ENCODE assay signal across 9 cellular contexts in the genomic region with DNA sequence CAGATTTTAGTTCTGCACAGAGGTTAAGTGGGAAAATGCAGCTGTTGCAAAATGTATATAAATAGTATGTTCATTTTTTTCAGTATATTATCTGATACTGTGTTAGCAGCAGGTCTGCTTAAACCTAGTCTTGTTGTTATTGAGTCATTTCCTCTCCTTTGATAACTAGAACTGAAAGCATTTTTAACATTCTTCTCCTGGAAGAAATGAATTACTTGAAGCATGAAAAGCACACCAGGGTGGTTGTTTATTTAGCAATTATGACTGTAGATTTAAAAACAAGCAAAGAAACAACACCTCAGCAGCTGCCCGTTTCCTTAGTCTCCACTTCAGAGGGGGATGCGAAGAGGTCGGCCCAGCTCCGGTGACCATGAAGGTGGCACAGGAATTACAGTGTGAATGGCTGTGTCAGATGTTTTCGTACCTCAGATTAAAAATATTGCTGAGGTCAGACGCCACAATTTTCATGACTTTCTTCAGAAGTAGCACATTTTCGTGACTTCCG. TPM values are rescaled to one million over a fixed set of nuclear protein-coding genes. Genes with fewer than 3 reads are reported as not detected.
DNase-seq lines count a peak whose midpoint lies in the region; ATAC-seq, FAIRE-seq and TF ChIP-seq lines count a peak whose summit lies in the region.
"Had no signal": no experiment of that assay in that cellular context is flagged by ENCODE, and none has a peak within 500 bp of the region (broad histone marks: within the 10 kb centered on the region; RNA-seq: fewer than 3 reads in every experiment).

No MANE protein-coding gene starts in this region.

- DNase-seq in heart right ventricle: no peak
- no peak for DNase-seq in Right ventricle myocardium inferior (ENCODE audit: missing footprints)
- DNase-seq in T-helper 17 cell: no peak
- peak; percentile 34 to 92 for DNase-seq in fibroblast of lung (ENCODE audit: low read depth in 2 of 2)
- no peak for DNase-seq in upper lobe of left lung
- DNase-seq in urothelium cell line (ENCODE audit: low spot score): no peak
- no peak for DNase-seq in NCI-H774 (lab: John Stamatoyannopoulos, UW)
- no peak for DNase-seq in glutamatergic neuron

- H3K4me3 Mint-ChIP-seq in T-helper 17 cell (peak overlapping the region; percentile 90), glutamatergic neuron (ENCODE audit: unreplicated experiment) (no peak overlapping the region)

- H3K36me3 Mint-ChIP-seq in T-helper 17 cell (ENCODE audit: low read depth): peaks cover 5% of the 10 kb centered on the region
- no peaks in the 10 kb centered on the region for H3K36me3 Mint-ChIP-seq in glutamatergic neuron (ENCODE audit: unreplicated experiment)

- H2AFZ ChIP-seq in fibroblast of lung (ENCODE audit: low read length): no peak overlapping the region

- H3K36me3 ChIP-seq in heart right ventricle: peaks cover 0 to 38% (median 3%) of the 10 kb centered on the region in 9 donors
- peaks cover 14% of the 10 kb centered on the region for H3K36me3 ChIP-seq in fibroblast of lung (ENCODE audit: control insufficient read depth, insufficient read depth, low read length)
- H3K36me3 ChIP-seq in upper lobe of left lung: peaks cover 0 to 47% (median 17%) of the 10 kb centered on the region in 4 donors

- no peaks in the 10 kb centered on the region for H3K79me2 ChIP-seq in fibroblast of lung (ENCODE audit: control insufficient read depth, insufficient read depth, low read length)

- no peak for TF ChIP-seq POLR2A in upper lobe of left lung (IDR thresholded peaks at IDR 0.05)

- FAIRE-seq in urothelium cell line (lab: Jason Lieb, UNC): no peak

- H3K27ac Mint-ChIP-seq in T-helper 17 cell (peak overlapping the region; percentile 94), glutamatergic neuron (ENCODE audit: unreplicated experiment) (no peak overlapping the region)

- H3K4me2 ChIP-seq in fibroblast of lung (ENCODE audit: extremely low read depth, insufficient read depth, low read length): no peak overlapping the region

- peaks cover 2% of the 10 kb centered on the region for H3K9me3 Mint-ChIP-seq in glutamatergic neuron (ENCODE audit: unreplicated experiment)

- peak overlapping the region in 6 of 10 donors; percentile 45 to 64 (median 56) for H3K4me3 ChIP-seq in heart right ventricle
- no peak overlapping the region for H3K4me3 ChIP-seq in fibroblast of lung (replicated peaks in 1 of 4; ENCODE audit: control extremely low read depth in 1 of 4, insufficient read depth in 1 of 4, low read depth in 3 of 4, low read length in 4 of 4)
- H3K4me3 ChIP-seq in upper lobe of left lung: peak overlapping the region in 1 of 4 donors; percentile 14
- H3K4me3 ChIP-seq: lung had no signal

- TF ChIP-seq CTCF in heart right ventricle (IDR thresholded peaks at IDR 0.05): no peak
- no peak for TF ChIP-seq CTCF in fibroblast of lung (conservative IDR thresholded peaks at IDR 0.05 in 1 of 2, IDR thresholded peaks at IDR 0.05 in 1 of 2; ENCODE audit: low read depth in 1 of 2, low read length in 2 of 2)
- TF ChIP-seq CTCF in upper lobe of left lung (IDR thresholded peaks at IDR 0.05): no peak
- no peak for TF ChIP-seq CTCF in glutamatergic neuron (IDR thresholded peaks at IDR 0.05; ENCODE audit: partially characterized antibody, unreplicated experiment)

- no peak for TF ChIP-seq EP300 in upper lobe of left lung (IDR thresholded peaks at IDR 0.05)

- no peak for ATAC-seq in heart right ventricle
- ATAC-seq in Right ventricle myocardium inferior: no peak
- ATAC-seq in T-helper 17 cell: peak; percentile 66
- no peak for ATAC-seq in upper lobe of left lung (ENCODE audit: low FRiP score in 2 of 2)

- H3K4me1 Mint-ChIP-seq in T-helper 17 cell (peaks cover 36% of the 10 kb centered on the region), glutamatergic neuron (ENCODE audit: low read depth, unreplicated experiment) (peaks cover 9% of the 10 kb centered on the region)

- no peak overlapping the region for H3K9ac ChIP-seq in fibroblast of lung (ENCODE audit: insufficient read depth, low read length)

- H3K27me3 Mint-ChIP-seq in T-helper 17 cell (no peaks in the 10 kb centered on the region), glutamatergic neuron (ENCODE audit: unreplicated experiment) (no peaks in the 10 kb centered on the region)

- H3K9me3 ChIP-seq in heart right ventricle: no peaks in the 10 kb centered on the region
- H3K9me3 ChIP-seq in T-helper 17 cell (ENCODE audit: control insufficient read depth, low read length, poor library complexity, severe bottlenecking): no peaks in the 10 kb centered on the region
- H3K9me3 ChIP-seq in fibroblast of lung (ENCODE audit: control insufficient read depth, insufficient read depth, low read depth, low read length): no peaks in the 10 kb centered on the region
- no peaks in the 10 kb centered on the region for H3K9me3 ChIP-seq in upper lobe of left lung

- peak overlapping the region in 2 of 10 donors; percentile 69 to 71 for H3K27ac ChIP-seq in heart right ventricle
- no peak overlapping the region for H3K27ac ChIP-seq in fibroblast of lung (ENCODE audit: insufficient read depth, low read length)
- peak overlapping the region in 3 of 4 donors; percentile 24 to 52 (median 31) for H3K27ac ChIP-seq in upper lobe of left lung

- no peaks in the 10 kb centered on the region for H3K27me3 ChIP-seq in heart right ventricle
- no peaks in the 10 kb centered on the region for H3K27me3 ChIP-seq in fibroblast of lung (ENCODE audit: control insufficient read depth, insufficient read depth, low read length)
- H3K27me3 ChIP-seq in upper lobe of left lung: no peaks in the 10 kb centered on the region

- no peaks in the 10 kb centered on the region for H4K20me1 ChIP-seq in fibroblast of lung (ENCODE audit: control insufficient read depth, extremely low read depth, insufficient read depth, low read length)

- intact Hi-C loops in heart right ventricle (cut with DNase I) (loop anchor here in 4 of 10 donors (5.0 to 10.0 kb wide), 2 partner anchors 64 to 67 kb away; a partner anchor contains a TSS), Right ventricle myocardium inferior (cut with DNase I) (loop anchor here (5.0 kb wide), 2 partner anchors 53 to 67 kb away; a partner anchor contains a TSS)

- H3K4me1 ChIP-seq in heart right ventricle (peaks cover 0 to 34% (median 10%) of the 10 kb centered on the region in 9 donors), fibroblast of lung (ENCODE audit: control insufficient read depth, extremely low read depth, insufficient read depth, low read length) (peaks cover 6% of the 10 kb centered on the region), upper lobe of left lung (peaks cover 9 to 15% (median 12%) of the 10 kb centered on the region in 4 donors)

- WGBS in heart right ventricle, 2 donors: 86 to 89% methylated on average over 8 of the region's 8 CpGs
- 70 to 72% methylated on average over 8 of the region's 8 CpGs for WGBS in upper lobe of left lung, 2 donors

RNA-seq across cellular contexts. Expression of a gene that starts 53.5 kb away (rescaled TPM):
- total RNA-seq in heart right ventricle: 10 to 100 TPM; 16.7 to 32.8 (median 24.3) TPM
- 10 to 100 TPM; 11.1 to 21.4 TPM for polyA plus RNA-seq in heart right ventricle
- 18.1 TPM for total RNA-seq in Right ventricle myocardium inferior
- 10 to 100 TPM; 16.8 to 17.4 TPM for total RNA-seq in T-helper 17 cell
- total RNA-seq in fibroblast of lung: 42.1 and 45.4 TPM in 2 replicates
- polyA plus RNA-seq in fibroblast of lung: 22.4 and 32.2 TPM in 2 replicates
- polyA plus RNA-seq in fibroblast of lung (2012): 16.6 and 22.4 TPM in 2 replicates
- 1.2 and 3.2 TPM in 2 replicates for polyA minus RNA-seq in fibroblast of lung (ENCODE audit: low replicate concordance)
- 10 to 100 TPM in 5 of 6 donors, 1 to 10 TPM in 1; 8.4 to 34.8 (median 19.6) TPM for total RNA-seq in upper lobe of left lung
- total RNA-seq in glutamatergic neuron (ENCODE audit: unreplicated experiment): 33.4 TPM

Comparison
In these comparisons a context has a peak if more than half of its experiments do, and no peak if none do; other contexts are left out.
1. DNase-seq: peak in fibroblast of lung (2 of 2); none in heart right ventricle (0 of 2), Right ventricle myocardium inferior (single experiment), T-helper 17 cell (0 of 3), upper lobe of left lung (0 of 2), urothelium cell line (single experiment), NCI-H774 (single experiment) and glutamatergic neuron (single experiment).
2. H3K4me3 ChIP-seq: peak in heart right ventricle (6 of 10); none in fibroblast of lung (0 of 4).